1 cellular context compared by ENCODE assay signal in the genomic region with DNA sequence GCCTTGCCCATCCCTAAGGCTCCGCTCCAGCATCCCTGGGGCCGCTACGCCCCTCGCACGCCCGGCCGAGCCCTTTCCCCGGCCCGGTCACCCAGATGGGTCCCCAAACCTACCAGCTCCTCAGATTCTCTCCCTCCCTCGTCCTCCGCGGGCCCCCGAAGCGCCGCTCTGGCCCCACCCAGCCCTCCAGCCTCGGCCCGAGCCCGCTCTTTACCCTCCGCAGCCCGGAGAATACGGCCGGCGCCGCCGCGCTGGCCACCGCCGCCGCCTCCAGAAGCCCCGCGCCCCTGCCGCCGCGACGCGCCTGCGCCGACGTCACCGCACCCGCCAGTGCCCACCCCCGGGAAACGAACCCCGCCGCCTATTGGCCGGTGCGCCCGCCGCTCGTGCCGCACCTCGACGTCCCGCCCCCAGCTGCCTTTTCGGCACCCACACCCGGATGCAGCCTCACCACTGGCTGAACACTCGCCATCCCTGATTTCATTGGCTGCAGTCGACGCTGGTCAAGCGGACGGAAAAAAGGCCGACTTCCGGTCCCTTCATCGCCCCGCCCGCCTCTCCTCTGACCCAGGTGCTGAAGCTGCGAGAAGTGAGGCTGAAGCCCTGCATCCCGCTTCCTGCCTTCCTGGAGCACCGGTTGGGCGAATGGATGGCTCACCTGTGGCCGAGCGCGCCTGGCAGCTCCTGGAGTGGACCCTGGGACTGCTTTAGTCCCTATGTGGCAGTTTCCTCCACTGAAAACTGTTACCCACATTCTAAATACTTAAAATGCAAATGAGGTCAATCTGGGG.
TF ChIP-seq lines count a peak whose summit lies in the region.

Gene DAPK3, minus strand, starts transcription at position 292 of the 791 bp plus-strand sequence. CDS start 1,364 bp downstream, outside the sequence.

TF ChIP-seq in GM12878, 131 proteins besides CTCF, POLR2A, EP300 and RAD21 (continued from another document):
- TF ChIP-seq ELK1 (IDR thresholded peaks at IDR 0.05; ENCODE audit: low read depth, low read length) (peak; percentile 95), CREB1 (IDR thresholded peaks at IDR 0.05; ENCODE audit: low read depth) (peak; percentile 91), SUZ12 (IDR thresholded peaks at IDR 0.05; ENCODE audit: unreplicated experiment) (no peak), RBBP5 (conservative IDR thresholded peaks at IDR 0.05) (no peak), PAX5 (IDR thresholded peaks at IDR 0.05; ENCODE audit: borderline replicate concordance, low read depth, low read length) (0 out of 2 replicates have a peak, but pooled peaks have one; percentile 55), RUNX3 (IDR thresholded peaks at IDR 0.05; ENCODE audit: low read length) (peak; percentile 11; the same call in 1 of the 2 replicates), TARDBP (IDR thresholded peaks at IDR 0.05; ENCODE audit: borderline replicate concordance) (no peak), CBX3 (IDR thresholded peaks at IDR 0.05; ENCODE audit: borderline replicate concordance, low read depth) (no peak), CHD1 (IDR thresholded peaks at IDR 0.05; ENCODE audit: low read depth, low read length) (no peak), FOXK2 (IDR thresholded peaks at IDR 0.05) (no peak), RFX5 (IDR thresholded peaks at IDR 0.05; ENCODE audit: low read depth, low read length) (peak; percentile 53; the same call in 1 of the 2 replicates), KDM1A (IDR thresholded peaks at IDR 0.05; ENCODE audit: borderline replicate concordance) (no peak), RAD51 (IDR thresholded peaks at IDR 0.05) (no peak), TCF3 (IDR thresholded peaks at IDR 0.05; ENCODE audit: borderline replicate concordance, insufficient read depth, low read depth, low read length) (0 out of 2 replicates have a peak, but pooled peaks have one; percentile 33), YBX1 (IDR thresholded peaks at IDR 0.05) (no peak), BMI1 (IDR thresholded peaks at IDR 0.05; ENCODE audit: borderline replicate concordance) (no peak), SP1 (IDR thresholded peaks at IDR 0.05; ENCODE audit: low read depth, low read length) (peak; percentile 98), CBX5 (IDR thresholded peaks at IDR 0.05; ENCODE audit: low read depth) (no peak), SMAD5 (IDR thresholded peaks at IDR 0.05; ENCODE audit: low read depth) (peak; percentile 63; the same call in 1 of the 2 replicates), EZH2 (IDR thresholded peaks at IDR 0.05; ENCODE audit: borderline replicate concordance, control insufficient read depth, low read depth, low read length) (no peak)
- TF ChIP-seq, protein P1, sequence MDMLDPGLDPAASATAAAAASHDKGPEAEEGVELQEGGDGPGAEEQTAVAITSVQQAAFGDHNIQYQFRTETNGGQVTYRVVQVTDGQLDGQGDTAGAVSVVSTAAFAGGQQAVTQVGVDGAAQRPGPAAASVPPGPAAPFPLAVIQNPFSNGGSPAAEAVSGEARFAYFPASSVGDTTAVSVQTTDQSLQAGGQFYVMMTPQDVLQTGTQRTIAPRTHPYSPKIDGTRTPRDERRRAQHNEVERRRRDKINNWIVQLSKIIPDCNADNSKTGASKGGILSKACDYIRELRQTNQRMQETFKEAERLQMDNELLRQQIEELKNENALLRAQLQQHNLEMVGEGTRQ (IDR thresholded peaks at IDR 0.05; ENCODE audit: borderline replicate concordance, low read depth, low read length): no peak
- TF ChIP-seq, protein P2, sequence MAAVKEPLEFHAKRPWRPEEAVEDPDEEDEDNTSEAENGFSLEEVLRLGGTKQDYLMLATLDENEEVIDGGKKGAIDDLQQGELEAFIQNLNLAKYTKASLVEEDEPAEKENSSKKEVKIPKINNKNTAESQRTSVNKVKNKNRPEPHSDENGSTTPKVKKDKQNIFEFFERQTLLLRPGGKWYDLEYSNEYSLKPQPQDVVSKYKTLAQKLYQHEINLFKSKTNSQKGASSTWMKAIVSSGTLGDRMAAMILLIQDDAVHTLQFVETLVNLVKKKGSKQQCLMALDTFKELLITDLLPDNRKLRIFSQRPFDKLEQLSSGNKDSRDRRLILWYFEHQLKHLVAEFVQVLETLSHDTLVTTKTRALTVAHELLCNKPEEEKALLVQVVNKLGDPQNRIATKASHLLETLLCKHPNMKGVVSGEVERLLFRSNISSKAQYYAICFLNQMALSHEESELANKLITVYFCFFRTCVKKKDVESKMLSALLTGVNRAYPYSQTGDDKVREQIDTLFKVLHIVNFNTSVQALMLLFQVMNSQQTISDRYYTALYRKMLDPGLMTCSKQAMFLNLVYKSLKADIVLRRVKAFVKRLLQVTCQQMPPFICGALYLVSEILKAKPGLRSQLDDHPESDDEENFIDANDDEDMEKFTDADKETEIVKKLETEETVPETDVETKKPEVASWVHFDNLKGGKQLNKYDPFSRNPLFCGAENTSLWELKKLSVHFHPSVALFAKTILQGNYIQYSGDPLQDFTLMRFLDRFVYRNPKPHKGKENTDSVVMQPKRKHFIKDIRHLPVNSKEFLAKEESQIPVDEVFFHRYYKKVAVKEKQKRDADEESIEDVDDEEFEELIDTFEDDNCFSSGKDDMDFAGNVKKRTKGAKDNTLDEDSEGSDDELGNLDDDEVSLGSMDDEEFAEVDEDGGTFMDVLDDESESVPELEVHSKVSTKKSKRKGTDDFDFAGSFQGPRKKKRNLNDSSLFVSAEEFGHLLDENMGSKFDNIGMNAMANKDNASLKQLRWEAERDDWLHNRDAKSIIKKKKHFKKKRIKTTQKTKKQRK (IDR thresholded peaks at IDR 0.05; ENCODE audit: low read depth, low read length): peak; percentile 92
